In the genomic region with DNA sequence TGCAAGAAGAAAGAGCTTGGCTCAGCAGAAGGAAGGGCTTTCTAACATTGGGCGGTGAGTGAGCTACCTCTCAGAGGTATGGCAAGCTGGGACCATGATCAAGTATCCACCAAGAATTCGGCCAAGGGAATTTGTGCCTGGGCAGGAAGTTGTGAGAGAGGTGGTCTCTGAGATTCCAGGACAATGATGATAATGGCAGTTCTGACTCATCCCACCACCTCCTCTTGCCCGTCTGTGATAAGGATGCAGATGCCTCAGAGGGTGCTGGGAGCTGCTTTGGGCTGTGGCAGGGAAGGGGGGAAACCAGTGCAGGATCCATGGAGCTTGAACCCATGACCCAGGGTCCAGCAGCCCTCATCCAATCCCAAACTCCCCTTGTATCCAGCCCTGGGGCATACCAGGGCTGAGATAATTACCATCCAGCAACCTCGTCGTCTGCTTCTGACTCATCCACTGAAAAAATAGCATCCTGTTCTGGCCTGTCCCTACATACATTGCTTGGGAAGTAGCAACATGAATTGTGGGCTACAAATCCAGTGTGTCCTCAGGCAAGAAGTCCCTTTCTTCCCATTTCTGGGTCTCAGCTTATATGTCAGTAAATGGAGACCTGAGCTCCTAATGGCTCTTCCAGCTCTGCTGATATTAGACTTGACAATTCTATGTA, we compare ENCODE assay signal across 14 cellular contexts. TPM values are rescaled to one million over a fixed set of nuclear protein-coding genes. Genes with fewer than 3 reads are reported as not detected.
DNase-seq lines count a peak whose midpoint lies in the region; ATAC-seq and TF ChIP-seq lines count a peak whose summit lies in the region.
"Had no signal": no experiment of that assay in that cellular context is flagged by ENCODE, and none has a peak within 500 bp of the region (broad histone marks: within the 10 kb centered on the region; RNA-seq: fewer than 3 reads in every experiment).

No MANE protein-coding gene starts in this region.

- no peak overlapping the region for H3K27ac Mint-ChIP-seq in activated CD8-positive, alpha-beta T cell treated with anti-CD3 and anti-CD28 coated beads for 36 hours
- H3K27ac Mint-ChIP-seq in activated CD8-positive, alpha-beta T cell treated with anti-CD3 and anti-CD28 coated beads, Interleukin-2, amount 10 ng/mL, durations not matched to agents 7 days and 5 days, result no peak overlapping the region

- no peak overlapping the region for H2AFZ ChIP-seq in trophoblast cell (ENCODE audit: insufficient read depth, low read length, poor library complexity)

- H3K18ac ChIP-seq in trophoblast cell (ENCODE audit: low read length), result no peak overlapping the region

- H2AK5ac ChIP-seq in trophoblast cell (ENCODE audit: low read length), result no peak overlapping the region

- H3K4me1 ChIP-seq in trophoblast cell (ENCODE audit: control insufficient read depth in 1 of 2, insufficient read depth in 2 of 2, low read length in 2 of 2), result peaks cover 12 to 26% of the 10 kb centered on the region in 2 experiments
- H3K4me1 ChIP-seq in psoas muscle, result no peaks in the 10 kb centered on the region
- H3K4me1 ChIP-seq: colonic mucosa, heart left ventricle, uterus had no signal

- peak; percentile 35 for ATAC-seq in activated CD8-positive, alpha-beta T cell treated with anti-CD3 and anti-CD28 coated beads for 36 hours
- ATAC-seq in activated CD8-positive, alpha-beta T cell treated with anti-CD3 and anti-CD28 coated beads, Interleukin-2, amount 10 ng/mL, durations not matched to agents 7 days and 5 days, result no peak
- ATAC-seq in HG03159 (IDR thresholded peaks at IDR 0.05; ENCODE audit: unreplicated experiment) (no peak), psoas muscle (no peak)
- ATAC-seq: heart left ventricle had no signal

- H3K9me3 ChIP-seq in trophoblast cell (ENCODE audit: insufficient read depth, low read depth, low read length) (peaks cover 6% of the 10 kb centered on the region), psoas muscle (peaks cover 3% of the 10 kb centered on the region)
- H3K9me3 ChIP-seq: colonic mucosa, uterus had no signal

- H3K9me3 Mint-ChIP-seq in activated CD8-positive, alpha-beta T cell treated with anti-CD3 and anti-CD28 coated beads for 36 hours, result peaks cover 11% of the 10 kb centered on the region
- no peaks in the 10 kb centered on the region for H3K9me3 Mint-ChIP-seq in activated CD8-positive, alpha-beta T cell treated with anti-CD3 and anti-CD28 coated beads, Interleukin-2, amount 10 ng/mL, durations not matched to agents 7 days and 5 days (ENCODE audit: insufficient read depth)

- H4K91ac ChIP-seq in trophoblast cell (ENCODE audit: low read depth, low read length), result no peak overlapping the region

- peaks cover 4% of the 10 kb centered on the region for H3K79me1 ChIP-seq in trophoblast cell (ENCODE audit: low read length)

- no peak overlapping the region for H3K4me3 Mint-ChIP-seq in activated CD8-positive, alpha-beta T cell treated with anti-CD3 and anti-CD28 coated beads for 36 hours
- no peak overlapping the region for H3K4me3 Mint-ChIP-seq in activated CD8-positive, alpha-beta T cell treated with anti-CD3 and anti-CD28 coated beads, Interleukin-2, amount 10 ng/mL, durations not matched to agents 7 days and 5 days

- no peak overlapping the region for H3K14ac ChIP-seq in trophoblast cell (ENCODE audit: low read length)

- H3K27ac ChIP-seq in brain microvascular endothelial cell, result peak overlapping the region; percentile 62
- H3K27ac ChIP-seq in trophoblast cell (ENCODE audit: low read depth, low read length), result peak overlapping the region; percentile 77
- no peak overlapping the region for H3K27ac ChIP-seq in psoas muscle
- H3K27ac ChIP-seq: colonic mucosa, heart left ventricle, uterus had no signal

- H3K23ac ChIP-seq in trophoblast cell (ENCODE audit: low read length), result no peak overlapping the region

- H2BK5ac ChIP-seq in trophoblast cell (ENCODE audit: low read depth, low read length, poor library complexity), result no peak overlapping the region

- H3K27me3 Mint-ChIP-seq in activated CD8-positive, alpha-beta T cell treated with anti-CD3 and anti-CD28 coated beads for 36 hours, result peaks cover 2% of the 10 kb centered on the region
- peaks cover 22% of the 10 kb centered on the region for H3K27me3 Mint-ChIP-seq in activated CD8-positive, alpha-beta T cell treated with anti-CD3 and anti-CD28 coated beads, Interleukin-2, amount 10 ng/mL, durations not matched to agents 7 days and 5 days (ENCODE audit: low read depth)

- peak overlapping the region; percentile 14 for H3K4me2 ChIP-seq in trophoblast cell (ENCODE audit: low read length)

- in situ Hi-C loops in brain microvascular endothelial cell (cut with HindIII; ENCODE audit: low pct_ligation_motif_present, low sequenced_read_pairs), result no loop called here

- H3K4ac ChIP-seq in trophoblast cell (ENCODE audit: low read depth, low read length), result no peak overlapping the region

- H3K4me3 ChIP-seq in brain microvascular endothelial cell (ENCODE audit: low read depth, low read length) (no peak overlapping the region), trophoblast cell (ENCODE audit: low read depth, low read length) (no peak overlapping the region), psoas muscle (no peak overlapping the region)
- H3K4me3 ChIP-seq: colonic mucosa, heart left ventricle, uterus had no signal

- no peaks in the 10 kb centered on the region for H3K36me3 Mint-ChIP-seq in activated CD8-positive, alpha-beta T cell treated with anti-CD3 and anti-CD28 coated beads for 36 hours (ENCODE audit: low read depth)
- H3K36me3 Mint-ChIP-seq in activated CD8-positive, alpha-beta T cell treated with anti-CD3 and anti-CD28 coated beads, Interleukin-2, amount 10 ng/mL, durations not matched to agents 7 days and 5 days (ENCODE audit: low read depth), result no peaks in the 10 kb centered on the region

- no peaks in the 10 kb centered on the region for H3K36me3 ChIP-seq in brain microvascular endothelial cell (replicated peaks)
- no peaks in the 10 kb centered on the region for H3K36me3 ChIP-seq in trophoblast cell (ENCODE audit: control insufficient read depth in 1 of 2, insufficient read depth in 2 of 2, low read length in 2 of 2)
- no peaks in the 10 kb centered on the region for H3K36me3 ChIP-seq in psoas muscle (ENCODE audit: insufficient read depth in 1 of 2, low read depth in 1 of 2)
- H3K36me3 ChIP-seq: colonic mucosa, heart left ventricle, uterus had no signal

- no peak overlapping the region for H3K9ac ChIP-seq in trophoblast cell (ENCODE audit: low read length)

- no peak overlapping the region for H2BK120ac ChIP-seq in trophoblast cell (ENCODE audit: insufficient read depth, low read length, poor library complexity)

- H4K12ac ChIP-seq in trophoblast cell (ENCODE audit: low read depth, low read length), result no peak overlapping the region

- H3K27me3 ChIP-seq in brain microvascular endothelial cell (replicated peaks) (no peaks in the 10 kb centered on the region), trophoblast cell (ENCODE audit: insufficient read depth, low read length) (no peaks in the 10 kb centered on the region), psoas muscle (ENCODE audit: insufficient read depth in 3 of 3, low read length in 2 of 3) (peaks cover 0 to 1% (median 0%) of the 10 kb centered on the region in 3 donors)
- H3K27me3 ChIP-seq: colonic mucosa, uterus had no signal

- no peak for TF ChIP-seq CTCF in activated CD8-positive, alpha-beta T cell treated with anti-CD3 and anti-CD28 coated beads for 36 hours (IDR thresholded peaks at IDR 0.05)
- TF ChIP-seq CTCF in brain microvascular endothelial cell (IDR thresholded peaks at IDR 0.05; ENCODE audit: low read depth, low read length, missing control alignments) (no peak), psoas muscle (IDR thresholded peaks at IDR 0.05) (no peak)

- no CpG with 5 or more reads among the region's 5 CpGs for whole genome bisulfite sequencing in trophoblast cell (ENCODE audit: extremely low coverage, insufficient coverage, insufficient read length)
- 58 to 72% (median 60%) methylated on average over 5 of the region's 5 CpGs for WGBS in psoas muscle, 3 donors

- CTCF ChIA-PET in activated CD8-positive, alpha-beta T cell treated with anti-CD3 and anti-CD28 coated beads for 36 hours (lab: Charles Lee), result interaction anchor here (0.7 to 3.8 kb wide), 30 partner anchors 12 to 381 kb away, joined by 3 to 64 read pairs (median 4); no protein-coding TSS in a partner anchor
- CTCF ChIA-PET in activated CD8-positive, alpha-beta T cell treated with anti-CD3 and anti-CD28 coated beads, Interleukin-2, amount 10 ng/mL, durations not matched to agents 7 days and 5 days (lab: Charles Lee), result interaction anchor here (0.7 to 2.6 kb wide), 25 partner anchors 8 to 179 kb away, joined by 3 to 21 read pairs (median 5); a partner anchor contains a TSS

- DNase-seq in activated CD8-positive, alpha-beta T cell treated with anti-CD3 and anti-CD28 coated beads for 36 hours, result no peak
- DNase-seq in activated CD8-positive, alpha-beta T cell treated with anti-CD3 and anti-CD28 coated beads, Interleukin-2, amount 10 ng/mL, durations not matched to agents 7 days and 5 days, result no peak
- DNase-seq in NCI-H226, result peak; percentile 83
- peak; percentile 50 for DNase-seq in brain microvascular endothelial cell
- DNase-seq in trophoblast cell, result no peak
- DNase-seq in psoas muscle, result no peak
- DNase-seq in stimulated activated naive CD4-positive, alpha-beta T cell treated with Interleukin-2 at 50 U/mL for 16 hours (lab: John Stamatoyannopoulos, UW), result no peak
- DNase-seq: heart left ventricle, NCI-H510A, uterus had no signal

- H4K8ac ChIP-seq in trophoblast cell (ENCODE audit: low read depth, low read length), result peak overlapping the region; percentile 24

- peaks cover 6% of the 10 kb centered on the region for H3K4me1 Mint-ChIP-seq in activated CD8-positive, alpha-beta T cell treated with anti-CD3 and anti-CD28 coated beads for 36 hours (ENCODE audit: low read depth)
- peaks cover 16% of the 10 kb centered on the region for H3K4me1 Mint-ChIP-seq in activated CD8-positive, alpha-beta T cell treated with anti-CD3 and anti-CD28 coated beads, Interleukin-2, amount 10 ng/mL, durations not matched to agents 7 days and 5 days (ENCODE audit: low read depth)

- POLR2A ChIA-PET in activated CD8-positive, alpha-beta T cell treated with anti-CD3 and anti-CD28 coated beads for 36 hours (lab: Charles Lee), result interaction anchor here (0.6 to 1.1 kb wide), 4 partner anchors 9 to 384 kb away, joined by 3 read pairs; a partner anchor contains a TSS
- POLR2A ChIA-PET in activated CD8-positive, alpha-beta T cell treated with anti-CD3 and anti-CD28 coated beads, Interleukin-2, amount 10 ng/mL, durations not matched to agents 7 days and 5 days (lab: Charles Lee), result interaction anchor here (1.4 kb wide), 1 partner anchor 84 kb away, joined by 4 read pairs; a partner anchor contains a TSS

- intact Hi-C loops in activated CD8-positive, alpha-beta T cell treated with anti-CD3 and anti-CD28 coated beads for 36 hours (cut with micrococcal nuclease), result no loop called here
- intact Hi-C loops in psoas muscle (cut with DNase I), result no loop called here

- no peaks in the 10 kb centered on the region for H3K79me2 ChIP-seq in trophoblast cell (ENCODE audit: control insufficient read depth, insufficient read depth, low read length, poor library complexity)

- H2BK12ac ChIP-seq in trophoblast cell (ENCODE audit: low read length), result no peak overlapping the region

RNA-seq across cellular contexts. Expression of a gene that starts 5.9 kb away (rescaled TPM):
- total RNA-seq in activated CD8-positive, alpha-beta T cell treated with anti-CD3 and anti-CD28 coated beads for 36 hours, result not detected
- not detected for total RNA-seq in activated CD8-positive, alpha-beta T cell treated with anti-CD3 and anti-CD28 coated beads, Interleukin-2, amount 10 ng/mL, durations not matched to agents 7 days and 5 days
- polyA plus RNA-seq in trophoblast cell (2013), result not detected in 2 replicates
- not detected for total RNA-seq in psoas muscle
- not detected for polyA plus RNA-seq in psoas muscle
- total RNA-seq: colonic mucosa; heart left ventricle; mesenteric fat pad; T-helper 1 cell treated with Interleukin-12 subunit alpha and Interleukin-12 subunit beta and Interleukin-4 antibody, amounts not matched to agents 30 ng/mL and 1 ng/mL, for 36 hours; uterus had no signal
- polyA plus RNA-seq: heart left ventricle had no signal

Comparison
In these comparisons a context has a peak if more than half of its experiments do, and no peak if none do; other contexts are left out.
1. DNase-seq: peak in NCI-H226 (single experiment) and brain microvascular endothelial cell (single experiment); none in activated CD8-positive, alpha-beta T cell treated with anti-CD3 and anti-CD28 coated beads for 36 hours (single experiment), activated CD8-positive, alpha-beta T cell treated with anti-CD3 and anti-CD28 coated beads, Interleukin-2, amount 10 ng/mL, durations not matched to agents 7 days and 5 days (single experiment), trophoblast cell (0 of 2), psoas muscle (0 of 2) and stimulated activated naive CD4-positive, alpha-beta T cell treated with Interleukin-2 at 50 U/mL for 16 hours (single experiment).